In genomic region chr21:40136571-40136970, GRCh38 we compare ENCODE assay signal across 30 cellular contexts.
"Had no signal": no experiment of that assay in that cellular context is flagged by ENCODE, and none has a peak within 500 bp of the region (broad histone marks: within the 10 kb centered on the region; RNA-seq: fewer than 3 reads in every experiment).

No MANE protein-coding gene starts in this region.

- DNase-seq: activated effector memory CD4-positive, alpha-beta T cell treated with anti-CD3 and anti-CD28 coated beads, Interleukin-2, amount 50 U/mL, for 16 hours; activated effector memory CD4-positive, alpha-beta T cell treated with Interleukin-2 at 50 U/mL for 16 hours; activated gamma-delta T cell; activated gamma-delta T cell treated with Interleukin-2 at 50 U/mL for 16 hours; activated naive CD4-positive, alpha-beta T cell; activated naive CD4-positive, alpha-beta T cell treated with anti-CD3 and anti-CD28 coated beads for 36 hours; activated naive CD4-positive, alpha-beta T cell treated with anti-CD3 and anti-CD28 coated beads, Interleukin-2, amount 10 ng/mL, durations not matched to agents 7 days and 5 days; activated naive CD4-positive, alpha-beta T cell treated with anti-CD3 and anti-CD28 coated beads, Interleukin-2, amount 50 U/mL, for 16 hours; activated naive CD4-positive, alpha-beta T cell treated with Interleukin-2 at 50 U/mL for 16 hours; activated naive CD8-positive, alpha-beta T cell treated with anti-CD3 and anti-CD28 coated beads for 36 hours; activated naive CD8-positive, alpha-beta T cell treated with anti-CD3 and anti-CD28 coated beads, Interleukin-2, amount 10 ng/mL, durations not matched to agents 7 days and 5 days; activated naive CD8-positive, alpha-beta T cell treated with anti-CD3 and anti-CD28 coated beads, Interleukin-2, amount 50 U/mL, for 24 hours; activated T-cell treated with anti-CD3 and anti-CD28 coated beads, Interleukin-2, amount 50 U/mL, for 1 hour; activated T-cell treated with anti-CD3 and anti-CD28 coated beads, Interleukin-2, amount 50 U/mL, for 24 hours; activated T-cell treated with anti-CD3 and anti-CD28 coated beads, Interleukin-2, amount 50 U/mL, for 4 hours; activated T-cell treated with anti-CD3 and anti-CD28 coated beads, Interleukin-2, amount 50 U/mL, for 48 hours; activated T-cell treated with anti-CD3 and anti-CD28 coated beads, Interleukin-2, amount 50 U/mL, for 72 hours; adrenal gland; amniotic stem cell; amygdala; anterior cingulate cortex; aorta; body of pancreas; brain microvascular endothelial cell; caudate nucleus; central memory CD4-positive, alpha-beta T cell; cerebellar nuclear complex had no signal

- H3K36me3 ChIP-seq: adrenal gland, ascending aorta, brain microvascular endothelial cell, breast epithelium, cardiac muscle cell had no signal

- H3K27ac ChIP-seq: adrenal gland, ascending aorta, body of pancreas, brain microvascular endothelial cell, breast epithelium, cardiac muscle cell had no signal

- H3K4me3 ChIP-seq: adrenal gland, ascending aorta, body of pancreas, breast epithelium, cardiac muscle cell had no signal

- H3K9me3 ChIP-seq: adrenal gland, ascending aorta, body of pancreas had no signal

- H3K4me1 ChIP-seq: adrenal gland, ascending aorta, body of pancreas, breast epithelium had no signal

- H3K27me3 ChIP-seq: adrenal gland, ascending aorta, body of pancreas, brain microvascular endothelial cell, breast epithelium, cardiac muscle cell had no signal
